Comparison of ENCODE assay signal across 2 cellular contexts in genomic region chr1:211859405-211859804, GRCh38.
TF ChIP-seq lines count a peak whose summit lies in the region.

No MANE protein-coding gene starts in this region.

TF ChIP-seq in HCT116, 20 proteins besides CTCF, POLR2A, EP300 and RAD21:
- TF ChIP-seq, protein P1, sequence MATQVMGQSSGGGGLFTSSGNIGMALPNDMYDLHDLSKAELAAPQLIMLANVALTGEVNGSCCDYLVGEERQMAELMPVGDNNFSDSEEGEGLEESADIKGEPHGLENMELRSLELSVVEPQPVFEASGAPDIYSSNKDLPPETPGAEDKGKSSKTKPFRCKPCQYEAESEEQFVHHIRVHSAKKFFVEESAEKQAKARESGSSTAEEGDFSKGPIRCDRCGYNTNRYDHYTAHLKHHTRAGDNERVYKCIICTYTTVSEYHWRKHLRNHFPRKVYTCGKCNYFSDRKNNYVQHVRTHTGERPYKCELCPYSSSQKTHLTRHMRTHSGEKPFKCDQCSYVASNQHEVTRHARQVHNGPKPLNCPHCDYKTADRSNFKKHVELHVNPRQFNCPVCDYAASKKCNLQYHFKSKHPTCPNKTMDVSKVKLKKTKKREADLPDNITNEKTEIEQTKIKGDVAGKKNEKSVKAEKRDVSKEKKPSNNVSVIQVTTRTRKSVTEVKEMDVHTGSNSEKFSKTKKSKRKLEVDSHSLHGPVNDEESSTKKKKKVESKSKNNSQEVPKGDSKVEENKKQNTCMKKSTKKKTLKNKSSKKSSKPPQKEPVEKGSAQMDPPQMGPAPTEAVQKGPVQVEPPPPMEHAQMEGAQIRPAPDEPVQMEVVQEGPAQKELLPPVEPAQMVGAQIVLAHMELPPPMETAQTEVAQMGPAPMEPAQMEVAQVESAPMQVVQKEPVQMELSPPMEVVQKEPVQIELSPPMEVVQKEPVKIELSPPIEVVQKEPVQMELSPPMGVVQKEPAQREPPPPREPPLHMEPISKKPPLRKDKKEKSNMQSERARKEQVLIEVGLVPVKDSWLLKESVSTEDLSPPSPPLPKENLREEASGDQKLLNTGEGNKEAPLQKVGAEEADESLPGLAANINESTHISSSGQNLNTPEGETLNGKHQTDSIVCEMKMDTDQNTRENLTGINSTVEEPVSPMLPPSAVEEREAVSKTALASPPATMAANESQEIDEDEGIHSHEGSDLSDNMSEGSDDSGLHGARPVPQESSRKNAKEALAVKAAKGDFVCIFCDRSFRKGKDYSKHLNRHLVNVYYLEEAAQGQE (IDR thresholded peaks at IDR 0.05; ENCODE audit: low read depth) = no peak
- 0 out of 2 replicates have a peak, but pooled peaks have one; percentile 26 for TF ChIP-seq CBX3 (IDR thresholded peaks at IDR 0.05; ENCODE audit: low read depth)
- no peak for TF ChIP-seq YY1 (IDR thresholded peaks at IDR 0.05; ENCODE audit: extremely low read depth, insufficient replicate concordance, low read depth, low read length)
- no peak for TF ChIP-seq FOSL1 (IDR thresholded peaks at IDR 0.05; ENCODE audit: low read depth)
TF ChIP-seq in HCT116: peak in this region for 1.

TF ChIP-seq in K562, 482 proteins besides CTCF, POLR2A, EP300 and RAD21 (continues in another document):
- TF ChIP-seq ZNF445 (CRISPR knock-in tag; IDR thresholded peaks at IDR 0.05; ENCODE audit: low read depth) (0 out of 2 replicates have a peak, but pooled peaks have one; percentile 51), ZBTB7A (IDR thresholded peaks at IDR 0.05; ENCODE audit: borderline replicate concordance, control insufficient read depth, low read depth, low read length) (no peak), STAG1 (CRISPR knock-in tag; IDR thresholded peaks at IDR 0.05; ENCODE audit: borderline replicate concordance) (no peak), FUS (optimal IDR thresholded peaks at IDR 0.05; ENCODE audit: low read depth, low read length) (no peak), TGIF2 (CRISPR knock-in tag; IDR thresholded peaks at IDR 0.05) (no peak), ZNF584 (CRISPR knock-in tag; IDR thresholded peaks at IDR 0.05; ENCODE audit: low read depth) (no peak), ZNF280A (IDR thresholded peaks at IDR 0.05; ENCODE audit: low read depth, partially characterized antibody) (peak; percentile 91), NUFIP1 (IDR thresholded peaks at IDR 0.05; ENCODE audit: partially characterized antibody) (no peak), CBX3 (IDR thresholded peaks at IDR 0.05; ENCODE audit: borderline replicate concordance in 1 of 2, low read length in 2 of 2) (peak in 1 of 2 experiments; percentile 99; a peak in 2 of 3 replicates), ETV6 (IDR thresholded peaks at IDR 0.05; ENCODE audit: borderline replicate concordance in 1 of 2, low read depth in 2 of 2, low read length in 1 of 2) (no peak), ETV6 (CRISPR knock-in tag; IDR thresholded peaks at IDR 0.05; ENCODE audit: borderline replicate concordance) (no peak), SRSF7 (optimal IDR thresholded peaks at IDR 0.05; ENCODE audit: low read depth, low read length) (no peak), ZFP30 (CRISPR knock-in tag; IDR thresholded peaks at IDR 0.05; ENCODE audit: borderline replicate concordance) (no peak), CBX5 (IDR thresholded peaks at IDR 0.05; ENCODE audit: borderline replicate concordance, low read depth) (peak; percentile 96), ZNF347 (CRISPR knock-in tag; IDR thresholded peaks at IDR 0.05; ENCODE audit: low read depth) (no peak), ZNF146 (CRISPR knock-in tag; IDR thresholded peaks at IDR 0.05; ENCODE audit: unreplicated experiment) (no peak), ARID4B (CRISPR knock-in tag; IDR thresholded peaks at IDR 0.05) (no peak)
- TF ChIP-seq, protein P2, sequence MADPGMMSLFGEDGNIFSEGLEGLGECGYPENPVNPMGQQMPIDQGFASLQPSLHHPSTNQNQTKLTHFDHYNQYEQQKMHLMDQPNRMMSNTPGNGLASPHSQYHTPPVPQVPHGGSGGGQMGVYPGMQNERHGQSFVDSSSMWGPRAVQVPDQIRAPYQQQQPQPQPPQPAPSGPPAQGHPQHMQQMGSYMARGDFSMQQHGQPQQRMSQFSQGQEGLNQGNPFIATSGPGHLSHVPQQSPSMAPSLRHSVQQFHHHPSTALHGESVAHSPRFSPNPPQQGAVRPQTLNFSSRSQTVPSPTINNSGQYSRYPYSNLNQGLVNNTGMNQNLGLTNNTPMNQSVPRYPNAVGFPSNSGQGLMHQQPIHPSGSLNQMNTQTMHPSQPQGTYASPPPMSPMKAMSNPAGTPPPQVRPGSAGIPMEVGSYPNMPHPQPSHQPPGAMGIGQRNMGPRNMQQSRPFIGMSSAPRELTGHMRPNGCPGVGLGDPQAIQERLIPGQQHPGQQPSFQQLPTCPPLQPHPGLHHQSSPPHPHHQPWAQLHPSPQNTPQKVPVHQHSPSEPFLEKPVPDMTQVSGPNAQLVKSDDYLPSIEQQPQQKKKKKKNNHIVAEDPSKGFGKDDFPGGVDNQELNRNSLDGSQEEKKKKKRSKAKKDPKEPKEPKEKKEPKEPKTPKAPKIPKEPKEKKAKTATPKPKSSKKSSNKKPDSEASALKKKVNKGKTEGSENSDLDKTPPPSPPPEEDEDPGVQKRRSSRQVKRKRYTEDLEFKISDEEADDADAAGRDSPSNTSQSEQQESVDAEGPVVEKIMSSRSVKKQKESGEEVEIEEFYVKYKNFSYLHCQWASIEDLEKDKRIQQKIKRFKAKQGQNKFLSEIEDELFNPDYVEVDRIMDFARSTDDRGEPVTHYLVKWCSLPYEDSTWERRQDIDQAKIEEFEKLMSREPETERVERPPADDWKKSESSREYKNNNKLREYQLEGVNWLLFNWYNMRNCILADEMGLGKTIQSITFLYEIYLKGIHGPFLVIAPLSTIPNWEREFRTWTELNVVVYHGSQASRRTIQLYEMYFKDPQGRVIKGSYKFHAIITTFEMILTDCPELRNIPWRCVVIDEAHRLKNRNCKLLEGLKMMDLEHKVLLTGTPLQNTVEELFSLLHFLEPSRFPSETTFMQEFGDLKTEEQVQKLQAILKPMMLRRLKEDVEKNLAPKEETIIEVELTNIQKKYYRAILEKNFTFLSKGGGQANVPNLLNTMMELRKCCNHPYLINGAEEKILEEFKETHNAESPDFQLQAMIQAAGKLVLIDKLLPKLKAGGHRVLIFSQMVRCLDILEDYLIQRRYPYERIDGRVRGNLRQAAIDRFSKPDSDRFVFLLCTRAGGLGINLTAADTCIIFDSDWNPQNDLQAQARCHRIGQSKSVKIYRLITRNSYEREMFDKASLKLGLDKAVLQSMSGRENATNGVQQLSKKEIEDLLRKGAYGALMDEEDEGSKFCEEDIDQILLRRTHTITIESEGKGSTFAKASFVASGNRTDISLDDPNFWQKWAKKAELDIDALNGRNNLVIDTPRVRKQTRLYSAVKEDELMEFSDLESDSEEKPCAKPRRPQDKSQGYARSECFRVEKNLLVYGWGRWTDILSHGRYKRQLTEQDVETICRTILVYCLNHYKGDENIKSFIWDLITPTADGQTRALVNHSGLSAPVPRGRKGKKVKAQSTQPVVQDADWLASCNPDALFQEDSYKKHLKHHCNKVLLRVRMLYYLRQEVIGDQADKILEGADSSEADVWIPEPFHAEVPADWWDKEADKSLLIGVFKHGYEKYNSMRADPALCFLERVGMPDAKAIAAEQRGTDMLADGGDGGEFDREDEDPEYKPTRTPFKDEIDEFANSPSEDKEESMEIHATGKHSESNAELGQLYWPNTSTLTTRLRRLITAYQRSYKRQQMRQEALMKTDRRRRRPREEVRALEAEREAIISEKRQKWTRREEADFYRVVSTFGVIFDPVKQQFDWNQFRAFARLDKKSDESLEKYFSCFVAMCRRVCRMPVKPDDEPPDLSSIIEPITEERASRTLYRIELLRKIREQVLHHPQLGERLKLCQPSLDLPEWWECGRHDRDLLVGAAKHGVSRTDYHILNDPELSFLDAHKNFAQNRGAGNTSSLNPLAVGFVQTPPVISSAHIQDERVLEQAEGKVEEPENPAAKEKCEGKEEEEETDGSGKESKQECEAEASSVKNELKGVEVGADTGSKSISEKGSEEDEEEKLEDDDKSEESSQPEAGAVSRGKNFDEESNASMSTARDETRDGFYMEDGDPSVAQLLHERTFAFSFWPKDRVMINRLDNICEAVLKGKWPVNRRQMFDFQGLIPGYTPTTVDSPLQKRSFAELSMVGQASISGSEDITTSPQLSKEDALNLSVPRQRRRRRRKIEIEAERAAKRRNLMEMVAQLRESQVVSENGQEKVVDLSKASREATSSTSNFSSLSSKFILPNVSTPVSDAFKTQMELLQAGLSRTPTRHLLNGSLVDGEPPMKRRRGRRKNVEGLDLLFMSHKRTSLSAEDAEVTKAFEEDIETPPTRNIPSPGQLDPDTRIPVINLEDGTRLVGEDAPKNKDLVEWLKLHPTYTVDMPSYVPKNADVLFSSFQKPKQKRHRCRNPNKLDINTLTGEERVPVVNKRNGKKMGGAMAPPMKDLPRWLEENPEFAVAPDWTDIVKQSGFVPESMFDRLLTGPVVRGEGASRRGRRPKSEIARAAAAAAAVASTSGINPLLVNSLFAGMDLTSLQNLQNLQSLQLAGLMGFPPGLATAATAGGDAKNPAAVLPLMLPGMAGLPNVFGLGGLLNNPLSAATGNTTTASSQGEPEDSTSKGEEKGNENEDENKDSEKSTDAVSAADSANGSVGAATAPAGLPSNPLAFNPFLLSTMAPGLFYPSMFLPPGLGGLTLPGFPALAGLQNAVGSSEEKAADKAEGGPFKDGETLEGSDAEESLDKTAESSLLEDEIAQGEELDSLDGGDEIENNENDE (IDR thresholded peaks at IDR 0.05; ENCODE audit: low read depth, low read length) = no peak
- TF ChIP-seq, protein P3, sequence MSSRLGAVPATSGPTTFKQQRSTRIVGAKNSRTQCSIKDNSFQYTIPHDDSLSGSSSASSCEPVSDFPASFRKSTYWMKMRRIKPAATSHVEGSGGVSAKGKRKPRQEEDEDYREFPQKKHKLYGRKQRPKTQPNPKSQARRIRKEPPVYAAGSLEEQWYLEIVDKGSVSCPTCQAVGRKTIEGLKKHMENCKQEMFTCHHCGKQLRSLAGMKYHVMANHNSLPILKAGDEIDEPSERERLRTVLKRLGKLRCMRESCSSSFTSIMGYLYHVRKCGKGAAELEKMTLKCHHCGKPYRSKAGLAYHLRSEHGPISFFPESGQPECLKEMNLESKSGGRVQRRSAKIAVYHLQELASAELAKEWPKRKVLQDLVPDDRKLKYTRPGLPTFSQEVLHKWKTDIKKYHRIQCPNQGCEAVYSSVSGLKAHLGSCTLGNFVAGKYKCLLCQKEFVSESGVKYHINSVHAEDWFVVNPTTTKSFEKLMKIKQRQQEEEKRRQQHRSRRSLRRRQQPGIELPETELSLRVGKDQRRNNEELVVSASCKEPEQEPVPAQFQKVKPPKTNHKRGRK (tag; IDR thresholded peaks at IDR 0.05) = no peak
